Comparison of ENCODE assay signal across 10 cellular contexts in the genomic region with DNA sequence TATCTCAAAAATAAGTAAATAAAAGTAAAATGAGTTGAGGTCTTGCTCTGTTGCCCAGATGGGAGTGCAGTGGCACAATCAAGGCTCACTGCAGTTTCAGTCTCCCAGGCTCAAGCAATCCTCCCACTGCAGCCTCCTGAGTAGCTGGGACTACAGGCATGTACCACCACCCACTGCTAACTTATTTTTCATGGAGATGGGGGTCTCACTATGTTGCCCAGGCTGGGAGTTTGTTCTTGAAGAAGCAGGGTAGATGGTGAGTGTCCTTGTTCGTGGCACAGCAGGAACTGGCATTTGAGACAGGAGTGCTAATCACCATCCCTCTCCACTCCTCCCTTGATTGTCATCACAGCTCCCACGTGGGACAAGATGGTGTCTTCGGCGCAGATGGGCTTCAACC. TPM values are rescaled to one million over a fixed set of nuclear protein-coding genes. Genes with fewer than 3 reads are reported as not detected.
"Had no signal": no experiment of that assay in that cellular context is flagged by ENCODE, and none has a peak within 500 bp of the region (broad histone marks: within the 10 kb centered on the region; RNA-seq: fewer than 3 reads in every experiment).

No MANE protein-coding gene starts in this region.

- FAIRE-seq: HepG2, HTR-8/SVneo had no signal

- H3K27me3 Mint-ChIP-seq: IgD-negative memory B cell had no signal

- H3K27ac ChIP-seq: HL-60, KMS-11 had no signal

- H3K9ac ChIP-seq: KMS-11 had no signal

- H3K4me2 ChIP-seq: KMS-11 had no signal

- H3K4me3 Mint-ChIP-seq: IgD-negative memory B cell had no signal

- DNase-seq: IMR-90, KBM-7, KG1 had no signal

- ATAC-seq: HepG2 had no signal

- H3K27ac Mint-ChIP-seq: IgD-negative memory B cell had no signal

RNA-seq across cellular contexts. Expression of a gene that starts 3.5 kb away (rescaled TPM):
- total RNA-seq: HepG2, HT-29, HT1080, IMR-90 had no signal
- polyA plus RNA-seq: HepG2, IMR-90 had no signal

RNA-seq across cellular contexts. Expression of a gene that starts 22.3 kb away (rescaled TPM):
- total RNA-seq: HepG2, HT-29, HT1080, IMR-90 had no signal
- polyA plus RNA-seq: HepG2, IMR-90 had no signal
